Comparison of ENCODE assay signal across 6 cellular contexts in genomic region chr20:61396262-61396848, GRCh38.
"Had no signal": no experiment of that assay in that cellular context is flagged by ENCODE, and none has a peak within 500 bp of the region (broad histone marks: within the 10 kb centered on the region; RNA-seq: fewer than 3 reads in every experiment).

No MANE protein-coding gene starts in this region.

- H3K4me3 ChIP-seq: GM23338 had no signal

- DNase-seq: H9, HFFc6, KBM-7 had no signal

- ATAC-seq: GM23338, HCT116, HepG2 had no signal
